23 cellular contexts compared by ENCODE assay signal in genomic region chr3:46649436-46649835, GRCh38. TPM values are rescaled to one million over a fixed set of nuclear protein-coding genes. Genes with fewer than 3 reads are reported as not detected.
A peak's percentile ranks its signal among the peaks of the same experiment; 100 is the strongest.
DNase-seq lines count a peak whose midpoint lies in the region; ATAC-seq, FAIRE-seq and TF ChIP-seq lines count a peak whose summit lies in the region.
"Had no signal": no experiment of that assay in that cellular context is flagged by ENCODE, and none has a peak within 500 bp of the region (broad histone marks: within the 10 kb centered on the region; RNA-seq: fewer than 3 reads in every experiment).

No MANE protein-coding gene starts in this region.

- TF ChIP-seq CTCF in right atrium auricular region (IDR thresholded peaks at IDR 0.05) (no peak), heart right ventricle (IDR thresholded peaks at IDR 0.05) (no peak)

- WGBS in heart right ventricle, 2 donors = 86 to 89% methylated on average over 3 of the region's 3 CpGs
- WGBS in small intestine, 3 donors = 72 to 82% (median 76%) methylated on average over 3 of the region's 3 CpGs

- H3K4me3 ChIP-seq in right atrium auricular region = no peak overlapping the region
- H3K4me3 ChIP-seq in heart right ventricle = no peak overlapping the region
- no peak overlapping the region for H3K4me3 ChIP-seq in small intestine (ENCODE audit: low read depth in 1 of 2, low read length in 2 of 2)
- H3K4me3 ChIP-seq: GM12878 had no signal

- no peaks in the 10 kb centered on the region for H3K9me3 Mint-ChIP-seq in stimulated activated effector memory CD8-positive, alpha-beta T cell treated with anti-CD3 and anti-CD28 coated beads, Interleukin-12 subunit alpha, Interleukin-12 subunit beta, amount 100 ng/mL, for 72 hours

- H3K9me3 ChIP-seq in right atrium auricular region (no peaks in the 10 kb centered on the region), heart right ventricle (peaks cover 0 to 17% (median 3%) of the 10 kb centered on the region in 11 donors), small intestine (ENCODE audit: control insufficient read depth, low read depth) (no peaks in the 10 kb centered on the region)

- H3K36me3 Mint-ChIP-seq in stimulated activated effector memory CD8-positive, alpha-beta T cell treated with anti-CD3 and anti-CD28 coated beads, Interleukin-12 subunit alpha, Interleukin-12 subunit beta, amount 100 ng/mL, for 72 hours = no peaks in the 10 kb centered on the region

- ATAC-seq in heart right ventricle = no peak
- ATAC-seq in stimulated activated effector memory CD8-positive, alpha-beta T cell treated with anti-CD3 and anti-CD28 coated beads, Interleukin-12 subunit alpha, Interleukin-12 subunit beta, amount 100 ng/mL, for 72 hours = no peak
- ATAC-seq: GM12878, Panc1, Right ventricle myocardium inferior had no signal

- DNase-seq in right atrium auricular region (ENCODE audit: low spot score) (peak; percentile 26), heart right ventricle (no peak), RCC 7860 (ENCODE audit: low spot score) (peak; percentile 14), glomerular visceral epithelial cell (ENCODE audit: extremely low spot score) (peak; percentile 12), small intestine (no peak), NCI-H187 (lab: John Stamatoyannopoulos, UW) (no peak)
- no peak for DNase-seq in stimulated activated effector memory CD8-positive, alpha-beta T cell treated with anti-CD3 and anti-CD28 coated beads, Interleukin-12 subunit alpha, Interleukin-12 subunit beta, amount 100 ng/mL, for 72 hours (ENCODE audit: low spot score in 2 of 2)
- DNase-seq: 8988T, MV-4-11, NCI-H1105 treated with DMSO at 0.1 percent for 48 hours, NCI-H2081, NCI-H2171, NCI-H345, NCI-H524 treated with DMSO at 0.1 percent for 48 hours, NCI-H82 had no signal

- H3K27me3 ChIP-seq in right atrium auricular region (no peaks in the 10 kb centered on the region), heart right ventricle (peaks cover 0 to 7% (median 0%) of the 10 kb centered on the region in 7 donors), small intestine (ENCODE audit: control insufficient read depth in 2 of 2, insufficient read depth in 2 of 2, low read length in 2 of 2) (peaks cover 0 to 2% of the 10 kb centered on the region in 2 donors)

- H3K4me1 ChIP-seq in right atrium auricular region (no peaks in the 10 kb centered on the region), heart right ventricle (peaks cover 0 to 4% (median 0%) of the 10 kb centered on the region in 9 donors), small intestine (ENCODE audit: control insufficient read depth in 2 of 2, insufficient read depth in 1 of 2, low read depth in 1 of 2, low read length in 1 of 2) (no peaks in the 10 kb centered on the region)

- no peak overlapping the region for H3K27ac Mint-ChIP-seq in stimulated activated effector memory CD8-positive, alpha-beta T cell treated with anti-CD3 and anti-CD28 coated beads, Interleukin-12 subunit alpha, Interleukin-12 subunit beta, amount 100 ng/mL, for 72 hours
- H3K27ac Mint-ChIP-seq: IgD-negative memory B cell had no signal

- H3K4me3 Mint-ChIP-seq in stimulated activated effector memory CD8-positive, alpha-beta T cell treated with anti-CD3 and anti-CD28 coated beads, Interleukin-12 subunit alpha, Interleukin-12 subunit beta, amount 100 ng/mL, for 72 hours = no peak overlapping the region
- H3K4me3 Mint-ChIP-seq: IgD-negative memory B cell had no signal

- no peaks in the 10 kb centered on the region for H3K36me3 ChIP-seq in right atrium auricular region
- no peaks in the 10 kb centered on the region for H3K36me3 ChIP-seq in heart right ventricle
- no peaks in the 10 kb centered on the region for H3K36me3 ChIP-seq in small intestine (ENCODE audit: control insufficient read depth in 2 of 2, insufficient read depth in 2 of 2, low read length in 2 of 2)

- FAIRE-seq in RCC 7860 (lab: Jason Lieb, UNC) (peak; percentile 25), small intestine (lab: Jason Lieb, UNC) (no peak)
- FAIRE-seq: GM12878, H1 had no signal

- intact Hi-C loops in heart right ventricle (cut with DNase I) = no loop called here

- H3K27ac ChIP-seq in right atrium auricular region = no peak overlapping the region
- H3K27ac ChIP-seq in heart right ventricle = no peak overlapping the region
- H3K27ac ChIP-seq in small intestine (ENCODE audit: low read depth in 1 of 2, low read length in 1 of 2) = no peak overlapping the region
- H3K27ac ChIP-seq: C4-2B had no signal

- no peaks in the 10 kb centered on the region for H3K4me1 Mint-ChIP-seq in stimulated activated effector memory CD8-positive, alpha-beta T cell treated with anti-CD3 and anti-CD28 coated beads, Interleukin-12 subunit alpha, Interleukin-12 subunit beta, amount 100 ng/mL, for 72 hours
- H3K4me1 Mint-ChIP-seq: IgD-negative memory B cell had no signal

RNA-seq across cellular contexts. Expression of gene FAM240A, which starts 37.1 kb away (rescaled TPM):
- not detected for total RNA-seq in right atrium auricular region
- total RNA-seq in heart right ventricle = under 1 TPM in 1 of 10 donors, not detected in 9; 0.19 TPM
- not detected for polyA plus RNA-seq in heart right ventricle
- not detected for polyA plus RNA-seq in small intestine
- total RNA-seq: GM12878, H1, Right ventricle myocardium inferior, SK-MEL-5 had no signal
- polyA plus RNA-seq: AG04450, GM12878, IgD-negative memory B cell had no signal

RNA-seq across cellular contexts. Expression of gene ALS2CL, which starts 44.0 kb away (rescaled TPM):
- 10 to 100 TPM in 1 of 2 donors, 1 to 10 TPM in 1; 8.3 to 12.5 TPM for total RNA-seq in right atrium auricular region
- total RNA-seq in heart right ventricle = 10 to 100 TPM; 16.3 to 41.6 (median 21.6) TPM
- polyA plus RNA-seq in heart right ventricle = 100 to 1,000 TPM in 1 of 2 donors, 10 to 100 TPM in 1; 15.6 to 102 TPM
- 10 to 100 TPM; 11.8 to 100.0 (median 58.6) TPM for polyA plus RNA-seq in small intestine

RNA-seq across cellular contexts. Expression of gene TMIE, which starts 51.8 kb away (rescaled TPM):
- not detected for total RNA-seq in right atrium auricular region
- total RNA-seq in heart right ventricle = 1 to 10 TPM in 1 of 10 donors, under 1 TPM in 8, not detected in 1; 0.21 to 1.1 (median 0.48) TPM
- 1 to 10 TPM in 1 of 2 donors, under 1 TPM in 1; 0.39 to 1.2 TPM for polyA plus RNA-seq in heart right ventricle
- under 1 TPM in 1 of 3 donors, not detected in 2; 0.70 TPM for polyA plus RNA-seq in small intestine
- total RNA-seq: GM12878 had no signal
- polyA plus RNA-seq: AG04450, GM12878, IgD-negative memory B cell had no signal

Comparison
In these comparisons a context has a peak if more than half of its experiments do, and no peak if none do; other contexts are left out.
1. DNase-seq: peak in right atrium auricular region (single experiment), RCC 7860 (single experiment) and glomerular visceral epithelial cell (single experiment); none in heart right ventricle (0 of 2), small intestine (single experiment), stimulated activated effector memory CD8-positive, alpha-beta T cell treated with anti-CD3 and anti-CD28 coated beads, Interleukin-12 subunit alpha, Interleukin-12 subunit beta, amount 100 ng/mL, for 72 hours (0 of 2) and NCI-H187 (0 of 2).